In genomic region chr5:167699434-167699833, GRCh38 we compare ENCODE assay signal across 11 cellular contexts.
DNase-seq lines count a peak whose midpoint lies in the region; ATAC-seq, FAIRE-seq and TF ChIP-seq lines count a peak whose summit lies in the region.
"Had no signal": no experiment of that assay in that cellular context is flagged by ENCODE, and none has a peak within 500 bp of the region (broad histone marks: within the 10 kb centered on the region; RNA-seq: fewer than 3 reads in every experiment).

No MANE protein-coding gene starts in this region.

- DNase-seq in H54 (ENCODE audit: insufficient read length, low spot score) (peak; percentile 41), RWPE2 (ENCODE audit: low spot score) (peak; percentile 91), foreskin keratinocyte (peak; percentile 100), skeletal muscle cell (ENCODE audit: low read depth) (peak; percentile 99), glutamatergic neuron (no peak), tibial nerve (ENCODE audit: low spot score in 2 of 2) (no peak)
- DNase-seq in activated CD8-positive, alpha-beta T cell treated with anti-CD3 and anti-CD28 coated beads for 36 hours, result no peak
- DNase-seq: activated CD4-positive, alpha-beta T cell treated with anti-CD3 and anti-CD28 coated beads, Interleukin-2, amount 50 U/mL, for 48 hours; kidney; NCI-H1436 had no signal

- no peak overlapping the region for H3K4me3 ChIP-seq in RWPE2 (ENCODE audit: severe bottlenecking)
- no peak overlapping the region for H3K4me3 ChIP-seq in skeletal muscle cell (ENCODE audit: low read depth, low read length)
- no peak overlapping the region for H3K4me3 ChIP-seq in tibial nerve

- H3K27me3 Mint-ChIP-seq in activated CD8-positive, alpha-beta T cell treated with anti-CD3 and anti-CD28 coated beads for 36 hours, result no peaks in the 10 kb centered on the region
- H3K27me3 Mint-ChIP-seq in glutamatergic neuron (ENCODE audit: unreplicated experiment), result peaks cover 1% of the 10 kb centered on the region

- H3K9me3 Mint-ChIP-seq in activated CD8-positive, alpha-beta T cell treated with anti-CD3 and anti-CD28 coated beads for 36 hours, result no peaks in the 10 kb centered on the region
- no peaks in the 10 kb centered on the region for H3K9me3 Mint-ChIP-seq in glutamatergic neuron (ENCODE audit: unreplicated experiment)

- H3K27me3 ChIP-seq in RWPE2 (ENCODE audit: insufficient read depth, poor library complexity, severe bottlenecking) (no peaks in the 10 kb centered on the region), foreskin keratinocyte (no peaks in the 10 kb centered on the region), tibial nerve (no peaks in the 10 kb centered on the region)

- H3K4me3 Mint-ChIP-seq in activated CD8-positive, alpha-beta T cell treated with anti-CD3 and anti-CD28 coated beads for 36 hours, result no peak overlapping the region
- H3K4me3 Mint-ChIP-seq in glutamatergic neuron (ENCODE audit: unreplicated experiment), result no peak overlapping the region

- CTCF ChIA-PET in activated CD8-positive, alpha-beta T cell treated with anti-CD3 and anti-CD28 coated beads for 36 hours (lab: Charles Lee), result no interaction called here

- ATAC-seq in RWPE2 (ENCODE audit: low read depth), result peak; percentile 98
- peak; percentile 100 for ATAC-seq in foreskin keratinocyte
- no peak for ATAC-seq in activated CD8-positive, alpha-beta T cell treated with anti-CD3 and anti-CD28 coated beads for 36 hours
- ATAC-seq in GM21367 (IDR thresholded peaks at IDR 0.05; ENCODE audit: unreplicated experiment), result no peak

- FAIRE-seq in H54 (lab: Jason Lieb, UNC), result peak; percentile 99
- FAIRE-seq: kidney had no signal

- H3K27ac ChIP-seq in RWPE2 (ENCODE audit: poor library complexity, severe bottlenecking) (peak overlapping the region; percentile 100), foreskin keratinocyte (peak overlapping the region; percentile 99), tibial nerve (peak overlapping the region in 2 of 4 donors; percentile 34 to 40)

- TF ChIP-seq POLR2A in H54 (IDR thresholded peaks at IDR 0.05; ENCODE audit: low read depth, low read length), result no peak
- no peak for TF ChIP-seq POLR2A in tibial nerve (IDR thresholded peaks at IDR 0.05)

- H3K36me3 ChIP-seq in RWPE2 (ENCODE audit: low read depth), result no peaks in the 10 kb centered on the region
- H3K36me3 ChIP-seq in tibial nerve, result no peaks in the 10 kb centered on the region

- WGBS in tibial nerve, 2 donors, result 16 to 24% methylated on average over 1 of the region's 1 CpG

- intact Hi-C loops in activated CD8-positive, alpha-beta T cell treated with anti-CD3 and anti-CD28 coated beads for 36 hours (cut with micrococcal nuclease), result no loop called here

- H3K36me3 Mint-ChIP-seq in activated CD8-positive, alpha-beta T cell treated with anti-CD3 and anti-CD28 coated beads for 36 hours (ENCODE audit: low read depth), result no peaks in the 10 kb centered on the region
- no peaks in the 10 kb centered on the region for H3K36me3 Mint-ChIP-seq in glutamatergic neuron (ENCODE audit: unreplicated experiment)

- TF ChIP-seq CTCF in RWPE2 (IDR thresholded peaks at IDR 0.05; ENCODE audit: poor library complexity, severe bottlenecking), result peak; percentile 20
- TF ChIP-seq CTCF in foreskin keratinocyte (conservative IDR thresholded peaks at IDR 0.05), result peak; percentile 42
- TF ChIP-seq CTCF in activated CD8-positive, alpha-beta T cell treated with anti-CD3 and anti-CD28 coated beads for 36 hours (IDR thresholded peaks at IDR 0.05), result no peak
- no peak for TF ChIP-seq CTCF in glutamatergic neuron (IDR thresholded peaks at IDR 0.05; ENCODE audit: partially characterized antibody, unreplicated experiment)
- no peak for TF ChIP-seq CTCF in tibial nerve (IDR thresholded peaks at IDR 0.05)

- no peak overlapping the region for H3K27ac Mint-ChIP-seq in activated CD8-positive, alpha-beta T cell treated with anti-CD3 and anti-CD28 coated beads for 36 hours
- no peak overlapping the region for H3K27ac Mint-ChIP-seq in glutamatergic neuron (ENCODE audit: unreplicated experiment)

- no peaks in the 10 kb centered on the region for H3K9me3 ChIP-seq in RWPE2 (ENCODE audit: severe bottlenecking)
- H3K9me3 ChIP-seq in tibial nerve, result no peaks in the 10 kb centered on the region

- H3K4me1 Mint-ChIP-seq in activated CD8-positive, alpha-beta T cell treated with anti-CD3 and anti-CD28 coated beads for 36 hours (ENCODE audit: low read depth), result no peaks in the 10 kb centered on the region
- H3K4me1 Mint-ChIP-seq in glutamatergic neuron (ENCODE audit: low read depth, unreplicated experiment), result peaks cover 12% of the 10 kb centered on the region

- POLR2A ChIA-PET in activated CD8-positive, alpha-beta T cell treated with anti-CD3 and anti-CD28 coated beads for 36 hours (lab: Charles Lee), result no interaction called here

- peaks cover 33% of the 10 kb centered on the region for H3K4me1 ChIP-seq in RWPE2 (ENCODE audit: insufficient read depth, poor library complexity, severe bottlenecking)
- H3K4me1 ChIP-seq in foreskin keratinocyte, result peaks cover 28% of the 10 kb centered on the region
- no peaks in the 10 kb centered on the region for H3K4me1 ChIP-seq in tibial nerve

- no peak for TF ChIP-seq EP300 in tibial nerve (IDR thresholded peaks at IDR 0.05)

Comparison
In these comparisons a context has a peak if more than half of its experiments do, and no peak if none do; other contexts are left out.
1. DNase-seq: peak in H54 (single experiment), RWPE2 (single experiment), foreskin keratinocyte (2 of 2) and skeletal muscle cell (single experiment); none in activated CD8-positive, alpha-beta T cell treated with anti-CD3 and anti-CD28 coated beads for 36 hours (single experiment), glutamatergic neuron (single experiment) and tibial nerve (0 of 2).
2. ATAC-seq: peak in RWPE2 (single experiment) and foreskin keratinocyte (single experiment); none in activated CD8-positive, alpha-beta T cell treated with anti-CD3 and anti-CD28 coated beads for 36 hours (single experiment) and GM21367 (single experiment).
3. CTCF ChIP-seq: peak in RWPE2 (single experiment) and foreskin keratinocyte (single experiment); none in activated CD8-positive, alpha-beta T cell treated with anti-CD3 and anti-CD28 coated beads for 36 hours (single experiment), glutamatergic neuron (single experiment) and tibial nerve (0 of 5).